30 cellular contexts compared by ENCODE assay signal in genomic region chr3:123416173-123416572, GRCh38. TPM values are rescaled to one million over a fixed set of nuclear protein-coding genes. Genes with fewer than 3 reads are reported as not detected.
A peak's percentile ranks its signal among the peaks of the same experiment; 100 is the strongest.
DNase-seq lines count a peak whose midpoint lies in the region; ATAC-seq, FAIRE-seq and TF ChIP-seq lines count a peak whose summit lies in the region.
"Had no signal": no experiment of that assay in that cellular context is flagged by ENCODE, and none has a peak within 500 bp of the region (broad histone marks: within the 10 kb centered on the region; RNA-seq: fewer than 3 reads in every experiment).

No MANE protein-coding gene starts in this region.

- ATAC-seq in heart left ventricle (peak in 1 of 4 donors; percentile 2), gastrocnemius medialis (peak; percentile 46 to 51), GM21367 (IDR thresholded peaks at IDR 0.05; ENCODE audit: unreplicated experiment) (no peak)
- ATAC-seq: T-helper 17 cell had no signal

- no peak for TF ChIP-seq CTCF in heart left ventricle (IDR thresholded peaks at IDR 0.05)
- no peak for TF ChIP-seq CTCF in right atrium auricular region (IDR thresholded peaks at IDR 0.05)
- no peak for TF ChIP-seq CTCF in gastrocnemius medialis (IDR thresholded peaks at IDR 0.05 in 4 of 5, conservative IDR thresholded peaks at IDR 0.05 in 1 of 5)
- no peak for TF ChIP-seq CTCF in Calu3 (IDR thresholded peaks at IDR 0.05; ENCODE audit: unreplicated experiment)

- CTCF ChIA-PET in Calu3 (lab: Charles Lee), result no interaction called here

- no TSS peak for BruUV-seq in Calu3 (replicated peaks; lab: Mats Ljungman, UMichigan)

- H3K36me3 Mint-ChIP-seq in Calu3 (ENCODE audit: insufficient read depth, unreplicated experiment), result peaks cover 5% of the 10 kb centered on the region
- H3K36me3 Mint-ChIP-seq: activated naive CD8-positive, alpha-beta T cell treated with anti-CD3 and anti-CD28 coated beads for 36 hours; memory B cell had no signal

- no peaks in the 10 kb centered on the region for H3K9me3 ChIP-seq in heart left ventricle
- H3K9me3 ChIP-seq in right atrium auricular region, result no peaks in the 10 kb centered on the region
- no peaks in the 10 kb centered on the region for H3K9me3 ChIP-seq in gastrocnemius medialis
- H3K9me3 ChIP-seq: HAP-1, MG63 had no signal

- FAIRE-seq in urothelium cell line (lab: Jason Lieb, UNC), result peak; percentile 23
- FAIRE-seq: TTC549 had no signal

- no peaks in the 10 kb centered on the region for H3K27me3 ChIP-seq in heart left ventricle
- H3K27me3 ChIP-seq in right atrium auricular region, result no peaks in the 10 kb centered on the region
- no peaks in the 10 kb centered on the region for H3K27me3 ChIP-seq in gastrocnemius medialis
- H3K27me3 ChIP-seq: cardiac muscle cell, MG63 had no signal

- no peaks in the 10 kb centered on the region for H3K27me3 Mint-ChIP-seq in Calu3 (ENCODE audit: unreplicated experiment)
- H3K27me3 Mint-ChIP-seq: activated naive CD8-positive, alpha-beta T cell treated with anti-CD3 and anti-CD28 coated beads for 36 hours; activated T-cell treated with anti-CD3 and anti-CD28 coated beads, Interleukin-2, amount 50 U/mL, for 24 hours had no signal

- intact Hi-C loops in heart left ventricle (cut with DNase I) (loop anchor here in 1 of 10 donors (5.0 kb wide), 1 partner anchor 74 kb away; no protein-coding TSS in a partner anchor), cardiac septum (cut with DNase I) (no loop called here), gastrocnemius medialis (cut with DNase I; ENCODE audit: low total_unique reads) (no loop called here), Calu3 (cut with micrococcal nuclease; ENCODE audit: unreplicated experiment) (no loop called here)

- in situ Hi-C loops in gastrocnemius medialis (cut with MboI; ENCODE audit: low sequenced_read_pairs in 4 of 4), result no loop called here

- H3K36me3 ChIP-seq in heart left ventricle (no peaks in the 10 kb centered on the region), right atrium auricular region (no peaks in the 10 kb centered on the region), gastrocnemius medialis (no peaks in the 10 kb centered on the region)
- H3K36me3 ChIP-seq: cardiac muscle cell, HAP-1, MG63 had no signal

- no peaks in the 10 kb centered on the region for H3K9me3 Mint-ChIP-seq in Calu3 (ENCODE audit: low read depth, unreplicated experiment)
- H3K9me3 Mint-ChIP-seq: activated naive CD8-positive, alpha-beta T cell treated with anti-CD3 and anti-CD28 coated beads for 36 hours; activated T-cell treated with anti-CD3 and anti-CD28 coated beads, Interleukin-2, amount 50 U/mL, for 24 hours; memory B cell had no signal

- no peak overlapping the region for H3K27ac Mint-ChIP-seq in Calu3 (ENCODE audit: unreplicated experiment)
- H3K27ac Mint-ChIP-seq: activated naive CD8-positive, alpha-beta T cell treated with anti-CD3 and anti-CD28 coated beads for 36 hours; activated T-cell treated with anti-CD3 and anti-CD28 coated beads, Interleukin-2, amount 50 U/mL, for 24 hours; memory B cell; T-helper 17 cell had no signal

- H3K4me1 ChIP-seq in heart left ventricle (peaks cover 5 to 100% (median 63%) of the 10 kb centered on the region in 12 donors), right atrium auricular region (peaks cover 4 to 90% of the 10 kb centered on the region in 2 donors), gastrocnemius medialis (no peaks in the 10 kb centered on the region)
- H3K4me1 ChIP-seq: HAP-1 had no signal

- H3K4me3 ChIP-seq in heart left ventricle (peak overlapping the region in 5 of 12 donors; percentile 10 to 27 (median 12)), right atrium auricular region (no peak overlapping the region), gastrocnemius medialis (no peak overlapping the region)
- H3K4me3 ChIP-seq: cardiac muscle cell, HAP-1, MG63 had no signal

- 70 to 72% (median 71%) methylated on average over 4 of the region's 4 CpGs for WGBS in heart left ventricle, 4 donors

- no peak overlapping the region for H3K4me3 Mint-ChIP-seq in Calu3 (ENCODE audit: low read depth, unreplicated experiment)
- H3K4me3 Mint-ChIP-seq: activated naive CD8-positive, alpha-beta T cell treated with anti-CD3 and anti-CD28 coated beads for 36 hours; activated T-cell treated with anti-CD3 and anti-CD28 coated beads, Interleukin-2, amount 50 U/mL, for 24 hours; memory B cell; T-helper 17 cell had no signal

- peaks cover 12% of the 10 kb centered on the region for H3K4me1 Mint-ChIP-seq in Calu3 (ENCODE audit: low read depth, unreplicated experiment)
- H3K4me1 Mint-ChIP-seq: activated naive CD8-positive, alpha-beta T cell treated with anti-CD3 and anti-CD28 coated beads for 36 hours; memory B cell had no signal

- TF ChIP-seq POLR2A in heart left ventricle (IDR thresholded peaks at IDR 0.05), result peak in 1 of 2 donors; percentile 23
- TF ChIP-seq POLR2A in gastrocnemius medialis (IDR thresholded peaks at IDR 0.05), result no peak

- H3K27ac ChIP-seq in heart left ventricle (peak overlapping the region in 11 of 12 donors; percentile 64 to 94 (median 89)), right atrium auricular region (peak overlapping the region; percentile 91 to 92), gastrocnemius medialis (peak overlapping the region; percentile 34 to 80 (median 70))
- H3K27ac ChIP-seq: 22Rv1, cardiac muscle cell, KMS-11 had no signal

- DNase-seq in heart left ventricle, result peak in 1 of 5 donors; percentile 40
- DNase-seq in cardiac septum (ENCODE audit: low spot score), result no peak
- DNase-seq in right atrium auricular region (ENCODE audit: low spot score), result no peak
- no peak for DNase-seq in gastrocnemius medialis
- DNase-seq in urothelium cell line (ENCODE audit: low spot score), result no peak
- DNase-seq in activated CD4-positive, alpha-beta T cell treated with anti-CD3 and anti-CD28 coated beads for 48 hours, result no peak
- DNase-seq in Calu3, result no peak
- DNase-seq: activated CD4-positive, CD25-positive, alpha-beta regulatory T cell; activated gamma-delta T cell; activated naive CD8-positive, alpha-beta T cell treated with anti-CD3 and anti-CD28 coated beads for 36 hours; activated T-cell treated with anti-CD3 and anti-CD28 coated beads, Interleukin-2, amount 50 U/mL, for 24 hours; anterior cingulate cortex; cortex of kidney; DMS79 treated with DMSO at 0.1 percent for 48 hours; erythroblast; foreskin fibroblast; GDM1; MG63; NCI-H1417; NCI-H2029 treated with DMSO at 0.1 percent for 48 hours; NCI-H526; stimulated activated naive CD4-positive, alpha-beta T cell; T-helper 17 cell had no signal

RNA-seq across cellular contexts. Expression of gene ADCY5, which starts 32.7 kb away (rescaled TPM):
- total RNA-seq in heart left ventricle (100 to 1,000 TPM; 106 to 276 (median 170) TPM), cardiac septum (192 TPM), right atrium auricular region (100 to 1,000 TPM; 105 to 163 TPM), gastrocnemius medialis (1 to 10 TPM; 1.0 to 6.4 (median 4.3) TPM), Calu3 (2022) (2.5 and 3.6 TPM in 2 replicates)
- polyA plus RNA-seq in heart left ventricle, result 10 to 100 TPM; 78.5 to 84.1 TPM
- total RNA-seq: activated naive CD8-positive, alpha-beta T cell treated with anti-CD3 and anti-CD28 coated beads for 36 hours; T-helper 17 cell had no signal

Comparison
In these comparisons a context has a peak if more than half of its experiments do, and no peak if none do; other contexts are left out.
1. RNA of gene ADCY5, which starts 32.7 kb away (total RNA-seq): 192 TPM in cardiac septum (single experiment), 106 to 276 TPM in heart left ventricle and 105 to 163 TPM in right atrium auricular region; 1.0 to 6.4 TPM in gastrocnemius medialis and 2.5 to 3.6 TPM in Calu3; every median in the first group is over 10 times any median in the second.
2. Peak in every context shown above with its lines, with median percentiles within 50 percentile points of each other: H3K27ac ChIP-seq.